In genomic region chr14:90397401-90398314, GRCh38 we compare ENCODE assay signal across 8 cellular contexts. TPM values are rescaled to one million over a fixed set of nuclear protein-coding genes. Genes with fewer than 3 reads are reported as not detected.
DNase-seq lines count a peak whose midpoint lies in the region; ATAC-seq and TF ChIP-seq lines count a peak whose summit lies in the region.

No MANE protein-coding gene starts in this region.

- peak overlapping the region; percentile 91 for H3K4me3 ChIP-seq in OCI-LY3 (ENCODE audit: low read length)

- peaks cover 19% of the 10 kb centered on the region for H3K4me1 ChIP-seq in OCI-LY3 (ENCODE audit: low read length)

- H4K20me1 ChIP-seq in OCI-LY3 (ENCODE audit: insufficient read depth, low read length) = peaks cover 28% of the 10 kb centered on the region

- no peak for TF ChIP-seq CTCF in OCI-LY3 (IDR thresholded peaks at IDR 0.05; ENCODE audit: low read depth, low read length)
- TF ChIP-seq CTCF in natural killer cell (IDR thresholded peaks at IDR 0.05) = no peak

- peak; percentile 58 for DNase-seq in 8988T
- peak; percentile 72 to 80 for DNase-seq in activated T-cell treated with anti-CD3 and anti-CD28 coated beads, Interleukin-2, amount 50 U/mL, for 72 hours
- DNase-seq in fibroblast of gingiva (ENCODE audit: low read depth) = peak; percentile 44
- DNase-seq in natural killer cell = peak; percentile 77

- H3K4me1 Mint-ChIP-seq in activated T-cell treated with anti-CD3 and anti-CD28 coated beads, Interleukin-2, amount 50 U/mL, for 72 hours (ENCODE audit: low read depth) = peaks cover 42% of the 10 kb centered on the region
- peaks cover 45 to 48% of the 10 kb centered on the region in 2 donors for H3K4me1 Mint-ChIP-seq in natural killer cell
- peaks cover 46% of the 10 kb centered on the region for H3K4me1 Mint-ChIP-seq in stimulated activated naive CD8-positive, alpha-beta T cell treated with anti-CD3 and anti-CD28 coated beads, Interleukin-15, Interleukin-2, amounts not matched to agents 100 ng/mL and 50 ng/mL, for 24 hours (ENCODE audit: low read depth)

- peak overlapping the region; percentile 83 for H3K9ac ChIP-seq in OCI-LY3 (ENCODE audit: low read length)

- no peaks in the 10 kb centered on the region for H3K27me3 Mint-ChIP-seq in activated T-cell treated with anti-CD3 and anti-CD28 coated beads, Interleukin-2, amount 50 U/mL, for 72 hours (ENCODE audit: low read depth)
- H3K27me3 Mint-ChIP-seq in natural killer cell (ENCODE audit: low read depth in 2 of 2) = no peaks in the 10 kb centered on the region
- no peaks in the 10 kb centered on the region for H3K27me3 Mint-ChIP-seq in stimulated activated naive CD8-positive, alpha-beta T cell treated with anti-CD3 and anti-CD28 coated beads, Interleukin-15, Interleukin-2, amounts not matched to agents 100 ng/mL and 50 ng/mL, for 24 hours

- peaks cover 24 to 34% of the 10 kb centered on the region in 2 donors for H3K36me3 Mint-ChIP-seq in activated T-cell treated with anti-CD3 and anti-CD28 coated beads, Interleukin-2, amount 50 U/mL, for 72 hours (ENCODE audit: insufficient read depth in 2 of 2)
- peaks cover 23% of the 10 kb centered on the region for H3K36me3 Mint-ChIP-seq in natural killer cell
- peaks cover 41% of the 10 kb centered on the region for H3K36me3 Mint-ChIP-seq in stimulated activated naive CD8-positive, alpha-beta T cell treated with anti-CD3 and anti-CD28 coated beads, Interleukin-15, Interleukin-2, amounts not matched to agents 100 ng/mL and 50 ng/mL, for 24 hours (ENCODE audit: low read depth)

- H2AFZ ChIP-seq in OCI-LY3 (ENCODE audit: low read depth, low read length) = no peak overlapping the region

- peak overlapping the region; percentile 92 for H3K4me2 ChIP-seq in OCI-LY3 (ENCODE audit: low read length)

- peak overlapping the region; percentile 88 to 93 for H3K4me3 Mint-ChIP-seq in activated T-cell treated with anti-CD3 and anti-CD28 coated beads, Interleukin-2, amount 50 U/mL, for 72 hours
- peak overlapping the region; percentile 91 for H3K4me3 Mint-ChIP-seq in natural killer cell
- peak overlapping the region; percentile 91 for H3K4me3 Mint-ChIP-seq in stimulated activated naive CD8-positive, alpha-beta T cell treated with anti-CD3 and anti-CD28 coated beads, Interleukin-15, Interleukin-2, amounts not matched to agents 100 ng/mL and 50 ng/mL, for 24 hours

- no peaks in the 10 kb centered on the region for H3K9me3 Mint-ChIP-seq in activated T-cell treated with anti-CD3 and anti-CD28 coated beads, Interleukin-2, amount 50 U/mL, for 72 hours
- no peaks in the 10 kb centered on the region for H3K9me3 Mint-ChIP-seq in natural killer cell
- H3K9me3 Mint-ChIP-seq in stimulated activated naive CD8-positive, alpha-beta T cell treated with anti-CD3 and anti-CD28 coated beads, Interleukin-15, Interleukin-2, amounts not matched to agents 100 ng/mL and 50 ng/mL, for 24 hours = no peaks in the 10 kb centered on the region

- peaks cover 27% of the 10 kb centered on the region for H3K36me3 ChIP-seq in OCI-LY3 (replicated peaks; ENCODE audit: low read depth, low read length)

- intact Hi-C loops in natural killer cell (cut with micrococcal nuclease) = loop anchor here (2.0 to 10.0 kb wide), 5 partner anchors 65 to 981 kb away; partner anchors contain the start of genes FOXN3, NRDE2 and TDP1

- no peaks in the 10 kb centered on the region for H3K9me3 ChIP-seq in OCI-LY3 (ENCODE audit: insufficient read depth, low read length)

- ATAC-seq in GM18498 (IDR thresholded peaks at IDR 0.05; ENCODE audit: unreplicated experiment) (peak; percentile 37), HG03064 (IDR thresholded peaks at IDR 0.05; ENCODE audit: low read depth, unreplicated experiment) (peak; percentile 22), natural killer cell (peak; percentile 33 to 50 (median 49))
- ATAC-seq in activated T-cell treated with anti-CD3 and anti-CD28 coated beads, Interleukin-2, amount 50 U/mL, for 72 hours (replicated peaks in 1 of 2) = peak; percentile 31 to 36

- peak overlapping the region; percentile 87 for H3K27ac Mint-ChIP-seq in activated T-cell treated with anti-CD3 and anti-CD28 coated beads, Interleukin-2, amount 50 U/mL, for 72 hours
- peak overlapping the region; percentile 95 to 96 for H3K27ac Mint-ChIP-seq in natural killer cell
- H3K27ac Mint-ChIP-seq in stimulated activated naive CD8-positive, alpha-beta T cell treated with anti-CD3 and anti-CD28 coated beads, Interleukin-15, Interleukin-2, amounts not matched to agents 100 ng/mL and 50 ng/mL, for 24 hours = peak overlapping the region; percentile 90

- peak overlapping the region; percentile 71 for H3K27ac ChIP-seq in OCI-LY3 (ENCODE audit: low read length)

- peaks cover 43% of the 10 kb centered on the region for H3K79me2 ChIP-seq in OCI-LY3 (ENCODE audit: low read length)

- 0 out of 2 replicates have a peak, but pooled peaks cover 3% of the 10 kb centered on the region for H3K27me3 ChIP-seq in OCI-LY3 (ENCODE audit: low read depth, low read length)

RNA-seq across cellular contexts. Expression of gene CALM1, which starts 0.8 kb away (rescaled TPM):
- 100 to 1,000 TPM; 391 to 489 TPM for total RNA-seq in activated T-cell treated with anti-CD3 and anti-CD28 coated beads, Interleukin-2, amount 50 U/mL, for 72 hours
- 1,000 to 10,000 TPM in 1 of 3 donors, 100 to 1,000 TPM in 2; 868 to 1,074 (median 907) TPM for total RNA-seq in natural killer cell

Comparison
In these comparisons a context has a peak if more than half of its experiments do, and no peak if none do; other contexts are left out.
1. Peak in every context shown above with its lines: DNase-seq, ATAC-seq, H3K4me3 ChIP-seq and H3K27ac ChIP-seq.